ENCODE assay signal across 11 cellular contexts in the genomic region with DNA sequence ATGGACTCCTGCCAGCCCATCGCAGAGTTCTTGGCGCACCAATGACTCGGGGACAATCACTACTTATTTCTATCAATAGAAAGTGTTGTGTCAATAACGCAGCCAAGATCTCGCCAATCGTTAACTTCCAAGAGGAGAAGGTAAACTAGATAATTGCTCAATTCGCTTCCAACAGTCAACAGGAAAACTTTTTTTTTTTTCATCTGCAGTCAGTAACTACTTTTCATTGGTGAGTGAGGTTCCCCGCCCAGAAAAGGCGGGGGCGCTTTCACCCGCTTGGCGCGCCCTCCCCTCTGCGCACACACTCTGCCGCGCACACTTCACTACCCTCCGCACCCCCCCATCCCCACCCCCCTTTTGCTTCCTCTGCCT. TPM values are rescaled to one million over a fixed set of nuclear protein-coding genes. Genes with fewer than 3 reads are reported as not detected.
A peak's percentile ranks its signal among the peaks of the same experiment; 100 is the strongest.
DNase-seq lines count a peak whose midpoint lies in the region; ATAC-seq and TF ChIP-seq lines count a peak whose summit lies in the region.
"Had no signal": no experiment of that assay in that cellular context is flagged by ENCODE, and none has a peak within 500 bp of the region (broad histone marks: within the 10 kb centered on the region; RNA-seq: fewer than 3 reads in every experiment).

Gene FEZF1, minus strand, starts transcription at position 147 of the 372 bp plus-strand sequence. CDS start 313 bp downstream, outside the sequence.

- DNase-seq in activated naive CD8-positive, alpha-beta T cell treated with anti-CD3 and anti-CD28 coated beads for 36 hours, result no peak
- no peak for DNase-seq in activated naive CD8-positive, alpha-beta T cell treated with anti-CD3 and anti-CD28 coated beads, Interleukin-2, amount 50 U/mL, for 24 hours
- DNase-seq in SW480 (ENCODE audit: low spot score) (peak; percentile 69), left lobe of liver (ENCODE audit: low spot score) (peak; percentile 74), tibial nerve (ENCODE audit: low spot score in 2 of 2) (no peak), activated gamma-delta T cell (lab: John Stamatoyannopoulos, UW) (no peak)
- no peak for DNase-seq in effector memory CD4-positive, alpha-beta T cell

- ATAC-seq in activated naive CD8-positive, alpha-beta T cell treated with anti-CD3 and anti-CD28 coated beads, Interleukin-2, amount 50 U/mL, for 24 hours, result no peak
- ATAC-seq in left lobe of liver (peak; percentile 86), HG03469 (IDR thresholded peaks at IDR 0.05; ENCODE audit: unreplicated experiment) (no peak)

- no peaks in the 10 kb centered on the region for H3K4me1 Mint-ChIP-seq in activated naive CD8-positive, alpha-beta T cell treated with anti-CD3 and anti-CD28 coated beads for 36 hours
- H3K4me1 Mint-ChIP-seq in activated naive CD8-positive, alpha-beta T cell treated with anti-CD3 and anti-CD28 coated beads, Interleukin-2, amount 50 U/mL, for 24 hours, result peaks cover 1% of the 10 kb centered on the region

- TF ChIP-seq CTCF in tibial nerve (IDR thresholded peaks at IDR 0.05), result no peak

- no peaks in the 10 kb centered on the region for H3K9me3 ChIP-seq in tibial nerve
- H3K9me3 ChIP-seq in effector memory CD4-positive, alpha-beta T cell (ENCODE audit: control insufficient read depth, low read length), result no peaks in the 10 kb centered on the region

- peaks cover 0 to 68% (median 20%) of the 10 kb centered on the region in 4 donors for H3K4me1 ChIP-seq in tibial nerve
- H3K4me1 ChIP-seq in effector memory CD4-positive, alpha-beta T cell (ENCODE audit: control insufficient read depth, insufficient read depth, low read length, poor library complexity, severe bottlenecking), result no peaks in the 10 kb centered on the region
- H3K4me1 ChIP-seq: BLaER1 had no signal

- TF ChIP-seq EP300 in tibial nerve (IDR thresholded peaks at IDR 0.05), result no peak

- peaks cover 7% of the 10 kb centered on the region for H3K9me3 Mint-ChIP-seq in activated naive CD8-positive, alpha-beta T cell treated with anti-CD3 and anti-CD28 coated beads for 36 hours
- no peaks in the 10 kb centered on the region for H3K9me3 Mint-ChIP-seq in activated naive CD8-positive, alpha-beta T cell treated with anti-CD3 and anti-CD28 coated beads, Interleukin-2, amount 50 U/mL, for 24 hours

- peaks cover 9 to 100% of the 10 kb centered on the region in 2 donors for H3K27me3 ChIP-seq in tibial nerve
- H3K27me3 ChIP-seq in effector memory CD4-positive, alpha-beta T cell (replicated peaks; ENCODE audit: control insufficient read depth, insufficient read depth, low read length, poor library complexity, severe bottlenecking), result peaks cover 20% of the 10 kb centered on the region
- H3K27me3 ChIP-seq: BLaER1 had no signal

- no peak for TF ChIP-seq POLR2A in tibial nerve (IDR thresholded peaks at IDR 0.05)

- H3K27ac ChIP-seq in tibial nerve, result no peak within 1 kb of the TSS
- no peak within 1 kb of the TSS for H3K27ac ChIP-seq in effector memory CD4-positive, alpha-beta T cell (ENCODE audit: insufficient read depth, low read length, poor library complexity, severe bottlenecking)
- H3K27ac ChIP-seq: BLaER1 had no signal

- H3K4me3 Mint-ChIP-seq in activated naive CD8-positive, alpha-beta T cell treated with anti-CD3 and anti-CD28 coated beads for 36 hours, result peak within 1 kb of the TSS; percentile 14
- no peak within 1 kb of the TSS for H3K4me3 Mint-ChIP-seq in activated naive CD8-positive, alpha-beta T cell treated with anti-CD3 and anti-CD28 coated beads, Interleukin-2, amount 50 U/mL, for 24 hours

- peaks cover 2% of the 10 kb centered on the region for H3K36me3 Mint-ChIP-seq in activated naive CD8-positive, alpha-beta T cell treated with anti-CD3 and anti-CD28 coated beads for 36 hours
- peaks cover 6% of the 10 kb centered on the region for H3K36me3 Mint-ChIP-seq in activated naive CD8-positive, alpha-beta T cell treated with anti-CD3 and anti-CD28 coated beads, Interleukin-2, amount 50 U/mL, for 24 hours (ENCODE audit: low read depth)

- no peaks in the 10 kb centered on the region for H3K36me3 ChIP-seq in tibial nerve
- no peaks in the 10 kb centered on the region for H3K36me3 ChIP-seq in effector memory CD4-positive, alpha-beta T cell (ENCODE audit: control insufficient read depth, insufficient read depth, low read length)
- H3K36me3 ChIP-seq: BLaER1 had no signal

- H3K4me3 ChIP-seq in tibial nerve, result peak within 1 kb of the TSS; percentile 5 to 35 (median 12)
- no peak within 1 kb of the TSS for H3K4me3 ChIP-seq in effector memory CD4-positive, alpha-beta T cell (ENCODE audit: insufficient read depth, low read depth, low read length, poor library complexity, severe bottlenecking)
- H3K4me3 ChIP-seq: BLaER1 had no signal

- peaks cover 94% of the 10 kb centered on the region for H3K27me3 Mint-ChIP-seq in activated naive CD8-positive, alpha-beta T cell treated with anti-CD3 and anti-CD28 coated beads for 36 hours
- H3K27me3 Mint-ChIP-seq in activated naive CD8-positive, alpha-beta T cell treated with anti-CD3 and anti-CD28 coated beads, Interleukin-2, amount 50 U/mL, for 24 hours, result peaks cover 86% of the 10 kb centered on the region

- no peak within 1 kb of the TSS for H3K27ac Mint-ChIP-seq in activated naive CD8-positive, alpha-beta T cell treated with anti-CD3 and anti-CD28 coated beads for 36 hours
- H3K27ac Mint-ChIP-seq in activated naive CD8-positive, alpha-beta T cell treated with anti-CD3 and anti-CD28 coated beads, Interleukin-2, amount 50 U/mL, for 24 hours, result no peak within 1 kb of the TSS

- 5 to 6% methylated on average over 17 of the region's 17 CpGs for WGBS in tibial nerve, 2 donors

RNA-seq across cellular contexts. Expression of gene FEZF1, which starts in this region (rescaled TPM):
- total RNA-seq in activated naive CD8-positive, alpha-beta T cell treated with anti-CD3 and anti-CD28 coated beads for 36 hours, result not detected
- total RNA-seq in left lobe of liver, result not detected
- total RNA-seq in tibial nerve, result under 1 TPM in 1 of 4 donors, not detected in 3; 0.22 TPM
- total RNA-seq: activated CD8-positive, alpha-beta memory T cell treated with anti-CD3 and anti-CD28 coated beads for 36 hours; epithelial cell of proximal tubule had no signal

Comparison
In these comparisons a context has a peak if more than half of its experiments do, and no peak if none do; other contexts are left out.
1. Peak in DNase-seq and ATAC-seq in left lobe of liver; RNA of the gene not detected or under 1 TPM.